In the genomic region with DNA sequence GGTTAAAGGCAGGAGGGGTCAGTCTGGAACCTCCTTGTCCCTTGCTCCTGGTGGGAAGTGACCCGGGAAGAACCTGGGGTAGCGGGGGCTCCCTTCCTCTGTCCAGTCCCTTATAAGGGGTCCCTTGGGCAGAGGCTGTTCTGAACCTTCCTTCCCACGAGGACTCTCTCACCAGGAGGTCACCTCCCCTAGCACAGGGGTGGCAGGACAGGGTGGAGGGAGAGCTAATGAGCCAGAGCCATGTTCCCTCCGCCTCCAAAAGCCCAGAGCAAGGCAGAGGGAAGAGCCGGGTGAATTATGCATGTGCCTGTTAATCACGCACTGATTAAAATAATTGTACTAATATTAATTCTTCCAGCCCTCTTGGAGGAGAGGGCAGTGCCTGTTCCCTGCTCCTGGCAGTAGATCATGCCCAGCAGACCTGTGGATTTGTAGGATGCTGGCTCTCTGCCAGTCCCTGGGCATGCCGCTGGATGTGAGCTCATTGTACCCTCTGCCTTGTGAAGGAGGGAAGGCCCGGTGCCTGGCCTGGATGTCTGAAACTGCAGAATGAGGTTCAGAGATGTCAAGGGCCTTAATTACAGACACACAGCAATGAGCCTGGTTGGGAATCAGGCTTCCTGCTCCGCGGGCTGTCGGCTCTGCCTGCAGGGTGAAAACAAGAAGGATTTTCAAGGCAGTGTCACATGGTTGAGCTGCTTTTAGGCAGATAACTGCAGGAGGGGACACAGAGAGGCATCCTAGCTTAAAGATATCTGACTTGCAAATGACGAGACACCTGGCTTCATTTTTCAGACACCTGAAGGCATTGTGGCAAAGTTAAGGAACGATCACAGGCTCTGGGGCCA, we compare ENCODE assay signal across 17 cellular contexts.
DNase-seq lines count a peak whose midpoint lies in the region; ATAC-seq lines count a peak whose summit lies in the region.
"Had no signal": no experiment of that assay in that cellular context is flagged by ENCODE, and none has a peak within 500 bp of the region (broad histone marks: within the 10 kb centered on the region; RNA-seq: fewer than 3 reads in every experiment).

No MANE protein-coding gene starts in this region.

- no peak overlapping the region for H3K9ac ChIP-seq in BLaER1

- peak overlapping the region; percentile 74 for H3K4me2 ChIP-seq in BLaER1

- peaks cover 6% of the 10 kb centered on the region; the same call in 1 of the 2 replicates for H4K20me1 ChIP-seq in BLaER1

- DNase-seq in DMS79 treated with DMSO at 0.1 percent for 48 hours (lab: John Stamatoyannopoulos, UW), result peak; percentile 15
- DNase-seq in NCI-H526 treated with DMSO at 0.1 percent for 48 hours (lab: John Stamatoyannopoulos, UW), result peak; percentile 76
- peak; percentile 67 for DNase-seq in left ventricle myocardium superior
- DNase-seq in NCI-H128 (lab: John Stamatoyannopoulos, UW; ENCODE audit: unreplicated experiment), result no peak
- no peak for DNase-seq in foreskin melanocyte
- DNase-seq: activated CD4-positive, alpha-beta memory T cell treated with anti-CD3 and anti-CD28 coated beads for 36 hours; activated naive CD8-positive, alpha-beta T cell treated with anti-CD3 and anti-CD28 coated beads, Interleukin-2, amount 50 U/mL, for 24 hours; activated T-cell treated with anti-CD3 and anti-CD28 coated beads, Interleukin-2, amount 50 U/mL, for 48 hours; effector CD4-positive, alpha-beta T cell; hippocampal formation; KBM-7; kidney glomerular epithelial cell; NCI-H1417 treated with DMSO at 0.1 percent for 48 hours; stimulated activated CD4-positive, alpha-beta T cell treated with anti-CD3 and anti-CD28 coated beads, Interleukin-4, amount 100 ng/mL, for 24 hours; stimulated activated CD8-positive, alpha-beta memory T cell treated with anti-CD3 and anti-CD28 coated beads, Interleukin-4, amount 100 ng/mL, for 48 hours had no signal

- H3K9me3 ChIP-seq in BLaER1, result no peaks in the 10 kb centered on the region

- H3K36me3 ChIP-seq in BLaER1, result no peaks in the 10 kb centered on the region

- no peak overlapping the region for H3K4me3 ChIP-seq in BLaER1

- peaks cover 43% of the 10 kb centered on the region for H3K4me1 ChIP-seq in BLaER1

- ATAC-seq in left ventricle myocardium superior, result peak; percentile 93
- ATAC-seq in GM19397 (IDR thresholded peaks at IDR 0.05; ENCODE audit: unreplicated experiment), result no peak
- ATAC-seq: activated naive CD8-positive, alpha-beta T cell treated with anti-CD3 and anti-CD28 coated beads, Interleukin-2, amount 50 U/mL, for 24 hours had no signal

- H3K27ac ChIP-seq in BLaER1, result no peak overlapping the region

- H3K27me3 ChIP-seq in BLaER1, result peaks cover 6% of the 10 kb centered on the region

- intact Hi-C loops in left ventricle myocardium superior (cut with micrococcal nuclease), result no loop called here

Comparison
In these comparisons a context has a peak if more than half of its experiments do, and no peak if none do; other contexts are left out.
1. DNase-seq: peak in DMS79 treated with DMSO at 0.1 percent for 48 hours (single experiment), NCI-H526 treated with DMSO at 0.1 percent for 48 hours (single experiment) and left ventricle myocardium superior (single experiment); none in NCI-H128 (single experiment) and foreskin melanocyte (single experiment).